ENCODE assay signal across 1 cellular context in the genomic region with DNA sequence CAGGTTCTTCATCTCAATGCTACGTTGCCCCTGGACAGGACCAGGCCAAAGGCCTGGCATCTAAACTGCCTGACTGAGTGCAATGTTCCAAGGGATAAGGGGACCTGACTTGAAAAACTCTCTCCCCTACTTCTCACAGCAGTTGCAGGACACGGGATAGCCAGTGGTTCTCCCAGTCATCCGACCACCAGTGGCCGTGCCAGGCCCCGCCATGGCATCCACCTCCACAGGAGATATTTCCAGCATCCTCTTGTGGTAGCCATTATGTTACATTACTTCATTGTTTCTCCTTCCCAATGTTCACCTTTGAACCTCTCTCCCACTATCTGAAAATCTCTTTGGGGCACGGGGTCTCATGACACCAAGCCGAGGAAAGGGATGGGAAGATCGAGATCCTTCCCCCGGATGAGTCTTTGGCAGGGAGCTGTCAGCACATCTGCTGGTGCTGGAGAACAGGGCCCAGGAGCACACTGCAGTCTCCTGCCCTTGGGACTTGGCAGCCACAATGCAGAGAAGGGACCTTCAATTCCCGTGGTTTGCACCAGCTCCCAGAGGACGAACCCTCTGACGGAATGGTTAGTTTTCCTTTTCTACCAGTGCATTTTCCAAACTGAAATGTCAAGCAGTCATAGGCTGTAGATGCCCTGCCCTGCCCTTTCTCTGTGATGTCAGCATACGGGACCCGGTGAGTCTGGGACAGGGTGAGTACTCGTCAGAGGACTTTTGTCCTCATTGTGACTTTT.
TF ChIP-seq lines count a peak whose summit lies in the region.

No MANE protein-coding gene starts in this region.

TF ChIP-seq in GM23338, 12 proteins besides CTCF, POLR2A, EP300 and RAD21 (continued from another document):
- TF ChIP-seq, protein P1, sequence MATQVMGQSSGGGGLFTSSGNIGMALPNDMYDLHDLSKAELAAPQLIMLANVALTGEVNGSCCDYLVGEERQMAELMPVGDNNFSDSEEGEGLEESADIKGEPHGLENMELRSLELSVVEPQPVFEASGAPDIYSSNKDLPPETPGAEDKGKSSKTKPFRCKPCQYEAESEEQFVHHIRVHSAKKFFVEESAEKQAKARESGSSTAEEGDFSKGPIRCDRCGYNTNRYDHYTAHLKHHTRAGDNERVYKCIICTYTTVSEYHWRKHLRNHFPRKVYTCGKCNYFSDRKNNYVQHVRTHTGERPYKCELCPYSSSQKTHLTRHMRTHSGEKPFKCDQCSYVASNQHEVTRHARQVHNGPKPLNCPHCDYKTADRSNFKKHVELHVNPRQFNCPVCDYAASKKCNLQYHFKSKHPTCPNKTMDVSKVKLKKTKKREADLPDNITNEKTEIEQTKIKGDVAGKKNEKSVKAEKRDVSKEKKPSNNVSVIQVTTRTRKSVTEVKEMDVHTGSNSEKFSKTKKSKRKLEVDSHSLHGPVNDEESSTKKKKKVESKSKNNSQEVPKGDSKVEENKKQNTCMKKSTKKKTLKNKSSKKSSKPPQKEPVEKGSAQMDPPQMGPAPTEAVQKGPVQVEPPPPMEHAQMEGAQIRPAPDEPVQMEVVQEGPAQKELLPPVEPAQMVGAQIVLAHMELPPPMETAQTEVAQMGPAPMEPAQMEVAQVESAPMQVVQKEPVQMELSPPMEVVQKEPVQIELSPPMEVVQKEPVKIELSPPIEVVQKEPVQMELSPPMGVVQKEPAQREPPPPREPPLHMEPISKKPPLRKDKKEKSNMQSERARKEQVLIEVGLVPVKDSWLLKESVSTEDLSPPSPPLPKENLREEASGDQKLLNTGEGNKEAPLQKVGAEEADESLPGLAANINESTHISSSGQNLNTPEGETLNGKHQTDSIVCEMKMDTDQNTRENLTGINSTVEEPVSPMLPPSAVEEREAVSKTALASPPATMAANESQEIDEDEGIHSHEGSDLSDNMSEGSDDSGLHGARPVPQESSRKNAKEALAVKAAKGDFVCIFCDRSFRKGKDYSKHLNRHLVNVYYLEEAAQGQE (IDR thresholded peaks at IDR 0.05; ENCODE audit: unreplicated experiment): no peak
- TF ChIP-seq, protein P2, sequence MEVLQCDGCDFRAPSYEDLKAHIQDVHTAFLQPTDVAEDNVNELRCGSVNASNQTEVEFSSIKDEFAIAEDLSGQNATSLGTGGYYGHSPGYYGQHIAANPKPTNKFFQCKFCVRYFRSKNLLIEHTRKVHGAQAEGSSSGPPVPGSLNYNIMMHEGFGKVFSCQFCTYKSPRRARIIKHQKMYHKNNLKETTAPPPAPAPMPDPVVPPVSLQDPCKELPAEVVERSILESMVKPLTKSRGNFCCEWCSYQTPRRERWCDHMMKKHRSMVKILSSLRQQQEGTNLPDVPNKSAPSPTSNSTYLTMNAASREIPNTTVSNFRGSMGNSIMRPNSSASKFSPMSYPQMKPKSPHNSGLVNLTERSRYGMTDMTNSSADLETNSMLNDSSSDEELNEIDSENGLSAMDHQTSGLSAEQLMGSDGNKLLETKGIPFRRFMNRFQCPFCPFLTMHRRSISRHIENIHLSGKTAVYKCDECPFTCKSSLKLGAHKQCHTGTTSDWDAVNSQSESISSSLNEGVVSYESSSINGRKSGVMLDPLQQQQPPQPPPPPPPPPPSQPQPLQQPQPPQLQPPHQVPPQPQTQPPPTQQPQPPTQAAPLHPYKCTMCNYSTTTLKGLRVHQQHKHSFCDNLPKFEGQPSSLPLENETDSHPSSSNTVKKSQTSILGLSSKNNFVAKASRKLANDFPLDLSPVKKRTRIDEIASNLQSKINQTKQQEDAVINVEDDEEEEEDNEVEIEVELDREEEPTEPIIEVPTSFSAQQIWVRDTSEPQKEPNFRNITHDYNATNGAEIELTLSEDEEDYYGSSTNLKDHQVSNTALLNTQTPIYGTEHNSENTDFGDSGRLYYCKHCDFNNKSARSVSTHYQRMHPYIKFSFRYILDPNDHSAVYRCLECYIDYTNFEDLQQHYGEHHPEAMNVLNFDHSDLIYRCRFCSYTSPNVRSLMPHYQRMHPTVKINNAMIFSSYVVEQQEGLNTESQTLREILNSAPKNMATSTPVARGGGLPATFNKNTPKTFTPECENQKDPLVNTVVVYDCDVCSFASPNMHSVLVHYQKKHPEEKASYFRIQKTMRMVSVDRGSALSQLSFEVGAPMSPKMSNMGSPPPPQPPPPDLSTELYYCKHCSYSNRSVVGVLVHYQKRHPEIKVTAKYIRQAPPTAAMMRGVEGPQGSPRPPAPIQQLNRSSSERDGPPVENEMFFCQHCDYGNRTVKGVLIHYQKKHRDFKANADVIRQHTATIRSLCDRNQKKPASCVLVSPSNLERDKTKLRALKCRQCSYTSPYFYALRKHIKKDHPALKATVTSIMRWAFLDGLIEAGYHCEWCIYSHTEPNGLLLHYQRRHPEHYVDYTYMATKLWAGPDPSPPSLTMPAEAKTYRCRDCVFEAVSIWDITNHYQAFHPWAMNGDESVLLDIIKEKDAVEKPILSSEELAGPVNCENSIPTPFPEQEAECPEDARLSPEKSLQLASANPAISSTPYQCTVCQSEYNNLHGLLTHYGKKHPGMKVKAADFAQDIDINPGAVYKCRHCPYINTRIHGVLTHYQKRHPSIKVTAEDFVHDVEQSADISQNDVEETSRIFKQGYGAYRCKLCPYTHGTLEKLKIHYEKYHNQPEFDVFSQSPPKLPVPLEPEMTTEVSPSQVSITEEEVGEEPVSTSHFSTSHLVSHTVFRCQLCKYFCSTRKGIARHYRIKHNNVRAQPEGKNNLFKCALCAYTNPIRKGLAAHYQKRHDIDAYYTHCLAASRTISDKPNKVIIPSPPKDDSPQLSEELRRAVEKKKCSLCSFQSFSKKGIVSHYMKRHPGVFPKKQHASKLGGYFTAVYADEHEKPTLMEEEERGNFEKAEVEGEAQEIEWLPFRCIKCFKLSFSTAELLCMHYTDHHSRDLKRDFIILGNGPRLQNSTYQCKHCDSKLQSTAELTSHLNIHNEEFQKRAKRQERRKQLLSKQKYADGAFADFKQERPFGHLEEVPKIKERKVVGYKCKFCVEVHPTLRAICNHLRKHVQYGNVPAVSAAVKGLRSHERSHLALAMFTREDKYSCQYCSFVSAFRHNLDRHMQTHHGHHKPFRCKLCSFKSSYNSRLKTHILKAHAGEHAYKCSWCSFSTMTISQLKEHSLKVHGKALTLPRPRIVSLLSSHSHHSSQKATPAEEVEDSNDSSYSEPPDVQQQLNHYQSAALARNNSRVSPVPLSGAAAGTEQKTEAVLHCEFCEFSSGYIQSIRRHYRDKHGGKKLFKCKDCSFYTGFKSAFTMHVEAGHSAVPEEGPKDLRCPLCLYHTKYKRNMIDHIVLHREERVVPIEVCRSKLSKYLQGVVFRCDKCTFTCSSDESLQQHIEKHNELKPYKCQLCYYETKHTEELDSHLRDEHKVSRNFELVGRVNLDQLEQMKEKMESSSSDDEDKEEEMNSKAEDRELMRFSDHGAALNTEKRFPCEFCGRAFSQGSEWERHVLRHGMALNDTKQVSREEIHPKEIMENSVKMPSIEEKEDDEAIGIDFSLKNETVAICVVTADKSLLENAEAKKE (CRISPR knock-in tag; IDR thresholded peaks at IDR 0.05): no peak
- TF ChIP-seq EZH2 (IDR thresholded peaks at IDR 0.05; ENCODE audit: low read depth, unreplicated experiment) (no peak), JUNB (IDR thresholded peaks at IDR 0.05; ENCODE audit: unreplicated experiment) (no peak), POLR2AphosphoS5 (IDR thresholded peaks at IDR 0.05; ENCODE audit: low read depth) (no peak), STAT1 (IDR thresholded peaks at IDR 0.05; ENCODE audit: unreplicated experiment) (no peak), CREB1 (CRISPR knock-in tag; IDR thresholded peaks at IDR 0.05; ENCODE audit: low read depth) (no peak), ZNF331 (CRISPR knock-in tag; IDR thresholded peaks at IDR 0.05; ENCODE audit: low read depth) (no peak), ZNF114 (CRISPR knock-in tag; IDR thresholded peaks at IDR 0.05) (no peak)
